8 cellular contexts compared by ENCODE assay signal in the genomic region with DNA sequence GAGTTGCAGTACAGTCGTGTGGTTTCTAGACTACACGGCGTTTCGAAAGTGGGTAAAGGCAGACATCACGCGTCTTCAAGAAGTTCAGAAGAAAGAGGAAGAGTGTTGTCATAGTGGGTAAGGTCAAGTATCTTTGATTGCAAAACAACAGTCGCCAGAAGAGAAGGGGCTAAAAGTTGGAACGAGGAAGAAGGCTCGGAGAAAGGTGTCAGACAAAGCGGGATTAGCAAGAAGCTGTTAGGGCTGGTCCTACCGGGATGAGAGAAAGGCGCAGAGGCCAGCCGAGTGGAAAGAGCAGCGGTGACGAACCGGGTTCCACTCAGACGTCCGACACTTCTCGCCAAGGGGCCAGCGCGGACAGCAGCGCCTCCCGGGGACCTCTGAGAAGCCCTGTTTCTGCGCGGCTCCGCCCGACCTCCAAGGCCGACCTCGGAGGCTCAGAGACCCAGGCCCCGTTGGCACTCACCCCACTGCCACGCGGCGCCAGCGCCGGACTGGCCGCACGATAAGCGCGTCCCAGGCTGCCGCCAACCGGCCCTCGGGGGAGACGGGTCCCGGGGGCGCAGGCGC. TPM values are rescaled to one million over a fixed set of nuclear protein-coding genes. Genes with fewer than 3 reads are reported as not detected.
DNase-seq lines count a peak whose midpoint lies in the region; ATAC-seq and TF ChIP-seq lines count a peak whose summit lies in the region.

No MANE protein-coding gene starts in this region.

- H3K4me1 Mint-ChIP-seq in CD8-positive, alpha-beta T cell (ENCODE audit: low read depth), result peaks cover 55% of the 10 kb centered on the region

- CTCF ChIA-PET in CD8-positive, alpha-beta T cell (lab: Charles Lee), result interaction anchor here (1.0 to 1.6 kb wide), 3 partner anchors 10 to 300 kb away, joined by 3 to 4 read pairs (median 3); no protein-coding TSS in a partner anchor

- H3K4me1 ChIP-seq in CD8-positive, alpha-beta T cell (ENCODE audit: insufficient read depth, low read length), result peaks cover 45% of the 10 kb centered on the region
- H3K4me1 ChIP-seq in duodenal mucosa (ENCODE audit: control insufficient read depth in 1 of 2, insufficient read depth in 2 of 2, low read length in 2 of 2) (peaks cover 18 to 32% of the 10 kb centered on the region in 2 donors), mesendoderm (ENCODE audit: control insufficient read depth, low read depth, low read length) (no peaks in the 10 kb centered on the region), subcutaneous abdominal adipose tissue (ENCODE audit: control insufficient read depth in 5 of 5, insufficient read depth in 5 of 5, low read length in 5 of 5) (peaks cover 11 to 45% (median 33%) of the 10 kb centered on the region in 5 donors)

- H3K9ac ChIP-seq in duodenal mucosa (ENCODE audit: low read depth in 1 of 2, low read length in 2 of 2) (peak overlapping the region; percentile 96 to 97), mesendoderm (ENCODE audit: low read length) (peak overlapping the region; percentile 93), subcutaneous abdominal adipose tissue (ENCODE audit: low read length in 5 of 5) (peak overlapping the region; percentile 69 to 97 (median 95))

- peak overlapping the region; percentile 95 for H3K18ac ChIP-seq in mesendoderm (ENCODE audit: low read length)

- peak; percentile 16 for ATAC-seq in CD8-positive, alpha-beta T cell
- peak; percentile 28 for ATAC-seq in GM19438 (IDR thresholded peaks at IDR 0.05; ENCODE audit: low read depth, unreplicated experiment)
- peak; percentile 39 for ATAC-seq in HG03439 (IDR thresholded peaks at IDR 0.05; ENCODE audit: unreplicated experiment)

- no peak overlapping the region for H3K23ac ChIP-seq in mesendoderm (ENCODE audit: low read length)

- peaks cover 34% of the 10 kb centered on the region for H3K79me2 ChIP-seq in mesendoderm (ENCODE audit: control insufficient read depth, insufficient read depth, low read length)

- POLR2A ChIA-PET in CD8-positive, alpha-beta T cell (lab: Charles Lee), result interaction anchor here (0.7 to 1.5 kb wide), 3 partner anchors 15 to 268 kb away, joined by 3 to 5 read pairs (median 3); partner anchors contain the start of genes BBS4 and HIGD2B

- peak overlapping the region; percentile 95 for H3K4me2 ChIP-seq in mesendoderm (ENCODE audit: low read length)

- peak overlapping the region; percentile 93 for H3K27ac ChIP-seq in CD8-positive, alpha-beta T cell (ENCODE audit: low read depth, low read length)
- H3K27ac ChIP-seq in duodenal mucosa (ENCODE audit: low read depth, low read length) (peak overlapping the region; percentile 90), mesendoderm (ENCODE audit: low read depth, low read length) (peak overlapping the region; percentile 61), subcutaneous abdominal adipose tissue (ENCODE audit: low read depth, low read length) (peak overlapping the region; percentile 94)

- H3K27me3 ChIP-seq in CD8-positive, alpha-beta T cell (ENCODE audit: insufficient read depth, low read length), result no peaks in the 10 kb centered on the region
- H3K27me3 ChIP-seq in duodenal mucosa (ENCODE audit: control insufficient read depth in 1 of 2, insufficient read depth in 2 of 2, low read length in 2 of 2), result no peaks in the 10 kb centered on the region
- no peaks in the 10 kb centered on the region for H3K27me3 ChIP-seq in mesendoderm (ENCODE audit: insufficient read depth, low read length, poor library complexity)
- no peaks in the 10 kb centered on the region for H3K27me3 ChIP-seq in subcutaneous abdominal adipose tissue (ENCODE audit: control insufficient read depth in 5 of 5, insufficient read depth in 4 of 5, low read length in 5 of 5)

- no peak overlapping the region for H4K5ac ChIP-seq in mesendoderm (ENCODE audit: low read length)

- no peak overlapping the region for H2AK5ac ChIP-seq in mesendoderm (ENCODE audit: low read length)

- no peaks in the 10 kb centered on the region for H3K9me3 Mint-ChIP-seq in CD8-positive, alpha-beta T cell

- H3K27ac Mint-ChIP-seq in CD8-positive, alpha-beta T cell, result peak overlapping the region; percentile 97

- peaks cover 24% of the 10 kb centered on the region for H3K79me1 ChIP-seq in mesendoderm (ENCODE audit: low read length)

- H3K56ac ChIP-seq in mesendoderm (ENCODE audit: low read length), result peak overlapping the region; percentile 91

- peak overlapping the region; percentile 81 for H3K4ac ChIP-seq in mesendoderm (ENCODE audit: low read depth, low read length)

- no peaks in the 10 kb centered on the region for H3K27me3 Mint-ChIP-seq in CD8-positive, alpha-beta T cell (ENCODE audit: low read depth)

- H3K4me3 ChIP-seq in CD8-positive, alpha-beta T cell (ENCODE audit: low read depth, low read length), result peak overlapping the region; percentile 91
- H3K4me3 ChIP-seq in duodenal mucosa (ENCODE audit: low read depth in 1 of 2, low read length in 2 of 2) (peak overlapping the region; percentile 98), mesendoderm (ENCODE audit: low read length) (peak overlapping the region; percentile 86), subcutaneous abdominal adipose tissue (ENCODE audit: low read depth in 1 of 5, low read length in 5 of 5) (peak overlapping the region; percentile 88 to 99 (median 95))

- H2BK5ac ChIP-seq in mesendoderm (ENCODE audit: low read length), result no peak overlapping the region

- WGBS in mesendoderm (ENCODE audit: extremely low coverage, insufficient coverage, low lambda C conversion rate), result no CpG with 5 or more reads among the region's 46 CpGs

- H3K36me3 Mint-ChIP-seq in CD8-positive, alpha-beta T cell, result peaks cover 41% of the 10 kb centered on the region

- peak overlapping the region; percentile 68 for H2BK120ac ChIP-seq in mesendoderm (ENCODE audit: low read depth, low read length)

- no peaks in the 10 kb centered on the region for H3K36me3 ChIP-seq in CD8-positive, alpha-beta T cell (ENCODE audit: insufficient read depth, low read length)
- H3K36me3 ChIP-seq in duodenal mucosa (ENCODE audit: control insufficient read depth in 1 of 2, insufficient read depth in 2 of 2, low read length in 2 of 2), result peaks cover 0 to 3% of the 10 kb centered on the region in 2 donors
- no peaks in the 10 kb centered on the region for H3K36me3 ChIP-seq in mesendoderm (ENCODE audit: control insufficient read depth, insufficient read depth, low read length)
- H3K36me3 ChIP-seq in subcutaneous abdominal adipose tissue (ENCODE audit: control insufficient read depth in 5 of 5, insufficient read depth in 5 of 5, low read length in 5 of 5), result peaks cover 3 to 9% (median 7%) of the 10 kb centered on the region in 5 donors

- no peak overlapping the region for H4K8ac ChIP-seq in mesendoderm (ENCODE audit: low read depth, low read length)

- H3K4me3 Mint-ChIP-seq in CD8-positive, alpha-beta T cell, result peak overlapping the region; percentile 96

- H2BK15ac ChIP-seq in mesendoderm (replicated peaks; ENCODE audit: low read depth), result no peak overlapping the region

- peak in 5 of 7 experiments; percentile 8 to 44 (median 12) for DNase-seq in CD8-positive, alpha-beta T cell
- DNase-seq in SKM-1 (lab: John Stamatoyannopoulos, UW; ENCODE audit: unreplicated experiment), result peak; percentile 99
- DNase-seq in mesendoderm, result peak; percentile 74
- DNase-seq in effector CD4-positive, alpha-beta T cell, result no peak

- no peaks in the 10 kb centered on the region for H3K9me3 ChIP-seq in CD8-positive, alpha-beta T cell (ENCODE audit: low read length)
- no peaks in the 10 kb centered on the region for H3K9me3 ChIP-seq in duodenal mucosa (ENCODE audit: control insufficient read depth in 1 of 2, low read length in 2 of 2)
- H3K9me3 ChIP-seq in subcutaneous abdominal adipose tissue (ENCODE audit: control insufficient read depth in 5 of 5, low read length in 5 of 5), result no peaks in the 10 kb centered on the region

- intact Hi-C loops in CD8-positive, alpha-beta T cell (cut with DNase I, micrococcal nuclease), result loop anchor here (1.0 to 10.0 kb wide), 12 partner anchors 97 to 850 kb away; partner anchors contain the start of genes HEXA (in 2 of the 2), NEO1 (in 2 of the 2), NPTN (in 2 of the 2) and PARP6 (in 2 of the 2)

- no peak for TF ChIP-seq CTCF in CD8-positive, alpha-beta T cell (IDR thresholded peaks at IDR 0.05)

RNA-seq across cellular contexts. Expression of gene ADPGK, which starts 0.5 kb away (rescaled TPM):
- 100 to 1,000 TPM; 113 to 120 TPM for total RNA-seq in CD8-positive, alpha-beta T cell
- 40.2 TPM for polyA plus RNA-seq in mesendoderm (2013, experiment 1 of 2)
- 39.7 TPM for polyA plus RNA-seq in mesendoderm (2013, experiment 2 of 2)
